ENCODE assay signal across 16 cellular contexts in genomic region chr2:112577756-112578155, GRCh38. TPM values are rescaled to one million over a fixed set of nuclear protein-coding genes. Genes with fewer than 3 reads are reported as not detected.
DNase-seq lines count a peak whose midpoint lies in the region; ATAC-seq and TF ChIP-seq lines count a peak whose summit lies in the region.
"Had no signal": no experiment of that assay in that cellular context is flagged by ENCODE, and none has a peak within 500 bp of the region (broad histone marks: within the 10 kb centered on the region; RNA-seq: fewer than 3 reads in every experiment).

No MANE protein-coding gene starts in this region.

- peaks cover 26 to 43% of the 10 kb centered on the region in 2 experiments for H3K36me3 ChIP-seq in HEK293 (ENCODE audit: control insufficient read depth in 2 of 2, insufficient read depth in 1 of 2, low read length in 2 of 2)

- DNase-seq in AG08396 (ENCODE audit: low spot score), result peak; percentile 21
- peak; percentile 43 for DNase-seq in astrocyte of the cerebellum (ENCODE audit: low read depth)
- DNase-seq in iPS-NIHi7 (ENCODE audit: extremely low spot score), result peak; percentile 26
- no peak for DNase-seq in omental fat pad (ENCODE audit: low spot score)
- no peak for DNase-seq in NCI-H526 (lab: John Stamatoyannopoulos, UW)
- no peak for DNase-seq in NCI-H1048 (lab: John Stamatoyannopoulos, UW)
- DNase-seq: activated naive CD4-positive, alpha-beta T cell treated with anti-CD3 and anti-CD28 coated beads, Interleukin-2, amount 10 ng/mL, durations not matched to agents 7 days and 5 days; CD8-positive, alpha-beta T cell; cortex of kidney; naive thymus-derived CD8-positive, alpha-beta T cell; NCI-H446; Peyer's patch; right cardiac atrium; stomach had no signal

- H3K27ac ChIP-seq in HEK293 (ENCODE audit: extremely low read depth, low read depth, low read length), result no peak overlapping the region
- H3K27ac ChIP-seq: Peyer's patch, stomach had no signal

- ATAC-seq in esophagus mucosa, result no peak
- no peak for ATAC-seq in omental fat pad (ENCODE audit: low FRiP score)
- ATAC-seq: CD8-positive, alpha-beta T cell; naive thymus-derived CD8-positive, alpha-beta T cell; right cardiac atrium had no signal

- no peaks in the 10 kb centered on the region for H3K4me1 ChIP-seq in HEK293 (ENCODE audit: control insufficient read depth, insufficient read depth, low read length)

- H3K9me3 ChIP-seq in HEK293 (ENCODE audit: control insufficient read depth, insufficient read depth, low read depth, low read length), result no peaks in the 10 kb centered on the region
- H3K9me3 ChIP-seq: Peyer's patch, stomach had no signal

- CTCF ChIA-PET in HEK293 (lab: Yijun Ruan, JAX), result interaction anchor here (0.6 to 1.6 kb wide), 4 partner anchors 59 to 456 kb away, joined by 3 to 6 read pairs (median 4); no protein-coding TSS in a partner anchor

- in situ Hi-C loops in astrocyte of the cerebellum (cut with HindIII; ENCODE audit: low sequenced_read_pairs), result no loop called here

- POLR2A ChIA-PET in HEK293 (lab: Yijun Ruan, JAX), result interaction anchor here (0.6 to 0.8 kb wide), 2 partner anchors 33 to 95 kb away, joined by 3 to 4 read pairs; no protein-coding TSS in a partner anchor

- no peak overlapping the region for H3K4me3 ChIP-seq in HEK293 (ENCODE audit: low read depth, low read length)
- H3K4me3 ChIP-seq in astrocyte of the cerebellum (ENCODE audit: low read depth, low read length), result no peak overlapping the region
- H3K4me3 ChIP-seq: Peyer's patch, stomach had no signal

- no peak for TF ChIP-seq CTCF in HEK293 (tag by site-specific recombination; IDR thresholded peaks at IDR 0.05)
- peak; percentile 30 for TF ChIP-seq CTCF in astrocyte of the cerebellum (IDR thresholded peaks at IDR 0.05; ENCODE audit: low read depth, low read length, missing control alignments)
- no peak for TF ChIP-seq CTCF in omental fat pad (IDR thresholded peaks at IDR 0.05)

TF ChIP-seq in HEK293, 187 proteins besides CTCF, POLR2A, EP300 and RAD21:
- TF ChIP-seq ZNF654 (tag by site-specific recombination; IDR thresholded peaks at IDR 0.05; ENCODE audit: low read depth) (peak; percentile 35), RBAK (tag by site-specific recombination; IDR thresholded peaks at IDR 0.05) (no peak), ZNF10 (tag by site-specific recombination; IDR thresholded peaks at IDR 0.05) (no peak)
- TF ChIP-seq, protein P1, sequence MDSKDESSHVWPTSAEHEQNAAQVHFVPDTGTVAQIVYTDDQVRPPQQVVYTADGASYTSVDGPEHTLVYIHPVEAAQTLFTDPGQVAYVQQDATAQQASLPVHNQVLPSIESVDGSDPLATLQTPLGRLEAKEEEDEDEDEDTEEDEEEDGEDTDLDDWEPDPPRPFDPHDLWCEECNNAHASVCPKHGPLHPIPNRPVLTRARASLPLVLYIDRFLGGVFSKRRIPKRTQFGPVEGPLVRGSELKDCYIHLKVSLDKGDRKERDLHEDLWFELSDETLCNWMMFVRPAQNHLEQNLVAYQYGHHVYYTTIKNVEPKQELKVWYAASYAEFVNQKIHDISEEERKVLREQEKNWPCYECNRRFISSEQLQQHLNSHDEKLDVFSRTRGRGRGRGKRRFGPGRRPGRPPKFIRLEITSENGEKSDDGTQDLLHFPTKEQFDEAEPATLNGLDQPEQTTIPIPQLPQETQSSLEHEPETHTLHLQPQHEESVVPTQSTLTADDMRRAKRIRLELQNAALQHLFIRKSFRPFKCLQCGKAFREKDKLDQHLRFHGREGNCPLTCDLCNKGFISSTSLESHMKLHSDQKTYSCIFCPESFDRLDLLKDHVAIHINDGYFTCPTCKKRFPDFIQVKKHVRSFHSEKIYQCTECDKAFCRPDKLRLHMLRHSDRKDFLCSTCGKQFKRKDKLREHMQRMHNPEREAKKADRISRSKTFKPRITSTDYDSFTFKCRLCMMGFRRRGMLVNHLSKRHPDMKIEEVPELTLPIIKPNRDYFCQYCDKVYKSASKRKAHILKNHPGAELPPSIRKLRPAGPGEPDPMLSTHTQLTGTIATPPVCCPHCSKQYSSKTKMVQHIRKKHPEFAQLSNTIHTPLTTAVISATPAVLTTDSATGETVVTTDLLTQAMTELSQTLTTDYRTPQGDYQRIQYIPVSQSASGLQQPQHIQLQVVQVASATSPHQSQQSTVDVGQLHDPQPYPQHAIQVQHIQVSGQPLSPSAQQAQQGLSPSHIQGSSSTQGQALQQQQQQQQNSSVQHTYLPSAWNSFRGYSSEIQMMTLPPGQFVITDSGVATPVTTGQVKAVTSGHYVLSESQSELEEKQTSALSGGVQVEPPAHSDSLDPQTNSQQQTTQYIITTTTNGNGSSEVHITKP (tag by site-specific recombination; IDR thresholded peaks at IDR 0.05), result peak; percentile 53; the same call in 1 of the 2 replicates

RNA-seq across cellular contexts. Expression of gene CHCHD5, which starts 6.7 kb away (rescaled TPM):
- total RNA-seq in esophagus mucosa (41.5 TPM), omental fat pad (10 to 100 TPM; 11.9 to 22.0 (median 15.7) TPM)

RNA-seq across cellular contexts. Expression of gene POLR1B, which starts 35.5 kb away (rescaled TPM):
- 23.5 TPM for total RNA-seq in esophagus mucosa
- 10 to 100 TPM; 13.5 to 39.0 (median 14.6) TPM for total RNA-seq in omental fat pad

Comparison
In these comparisons a context has a peak if more than half of its experiments do, and no peak if none do; other contexts are left out.
1. DNase-seq: peak in AG08396 (single experiment), astrocyte of the cerebellum (single experiment) and iPS-NIHi7 (single experiment); none in omental fat pad (single experiment), NCI-H526 (0 of 2) and NCI-H1048 (single experiment).